7 cellular contexts compared by ENCODE assay signal in genomic region chr17:26884741-26885059, GRCh38.
A peak's percentile ranks its signal among the peaks of the same experiment; 100 is the strongest.
DNase-seq lines count a peak whose midpoint lies in the region; ATAC-seq and TF ChIP-seq lines count a peak whose summit lies in the region.
"Not testable (repeated sequence)": the region's sequence is repeated elsewhere in the genome, so short reads cannot be mapped to it uniquely, and the experiment has no call there.

No MANE protein-coding gene starts in this region.

- H3K27ac Mint-ChIP-seq in T-helper 17 cell, result not testable (repeated sequence)

- not testable (repeated sequence) for H3K27ac ChIP-seq in lower lobe of right lung, thoracic aorta

- not testable (repeated sequence) for DNase-seq in T-helper 17 cell; Right ventricle myocardium inferior (ENCODE audit: missing footprints); lower lobe of right lung; sciatic nerve (ENCODE audit: low spot score); thoracic aorta (ENCODE audit: low spot score)

- not testable (repeated sequence) for H3K36me3 ChIP-seq in lower lobe of right lung, thoracic aorta

- H3K27me3 ChIP-seq in lower lobe of right lung (ENCODE audit: low read depth); thoracic aorta (replicated peaks; ENCODE audit: insufficient read depth): not testable (repeated sequence)

- H3K36me3 Mint-ChIP-seq in T-helper 17 cell (ENCODE audit: low read depth), result not testable (repeated sequence)

- not testable (repeated sequence) for H3K4me1 ChIP-seq in lower lobe of right lung; thoracic aorta (ENCODE audit: control insufficient read depth in 1 of 2, low read depth in 2 of 2)

- not testable (repeated sequence) for H3K4me3 Mint-ChIP-seq in T-helper 17 cell

- H3K9me3 ChIP-seq in T-helper 17 cell (ENCODE audit: control insufficient read depth, low read length, poor library complexity, severe bottlenecking); lower lobe of right lung; thoracic aorta: not testable (repeated sequence)

- H3K4me3 ChIP-seq in lower lobe of right lung, thoracic aorta: not testable (repeated sequence)

- intact Hi-C loops in Right ventricle myocardium inferior (cut with DNase I); lower lobe of right lung (cut with DNase I); sciatic nerve (cut with DNase I): not testable (repeated sequence)

- not testable (repeated sequence) for TF ChIP-seq CTCF in lower lobe of right lung (IDR thresholded peaks at IDR 0.05); thoracic aorta (IDR thresholded peaks at IDR 0.05)

- not testable (repeated sequence) for H3K27me3 Mint-ChIP-seq in T-helper 17 cell

- ATAC-seq in GM18907 (IDR thresholded peaks at IDR 0.05; ENCODE audit: unreplicated experiment) (peak; percentile 27), HG02798 (IDR thresholded peaks at IDR 0.05; ENCODE audit: poor library complexity, unreplicated experiment) (peak; percentile 17), T-helper 17 cell (peak; percentile 18), Right ventricle myocardium inferior (peak; percentile 24), lower lobe of right lung (peak; percentile 1 to 41), sciatic nerve (peak; percentile 28), thoracic aorta (ENCODE audit: insufficient number of reproducible peaks, low FRiP score, low read depth) (peak; percentile 17)

- not testable (repeated sequence) for H3K4me1 Mint-ChIP-seq in T-helper 17 cell
